1 cellular context compared by ENCODE assay signal in the genomic region with DNA sequence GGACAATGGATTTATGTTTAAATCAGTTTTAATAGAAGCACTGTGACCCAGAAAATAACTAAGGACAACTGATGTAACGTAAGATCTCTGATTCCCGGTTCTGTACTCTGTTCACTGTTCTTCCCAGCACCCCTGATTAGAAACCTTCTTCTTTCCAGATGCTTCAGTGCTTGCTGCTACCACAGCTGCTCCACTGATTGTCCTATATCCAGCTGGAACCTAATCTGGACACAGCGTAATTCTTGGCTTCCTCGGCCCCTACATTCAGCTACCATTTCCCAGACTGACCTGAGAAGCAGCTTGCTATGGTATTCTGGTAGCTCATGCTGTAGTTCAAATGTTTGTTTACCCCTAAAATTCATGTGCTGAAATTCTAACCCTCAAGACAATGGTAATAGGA.
TF ChIP-seq lines count a peak whose summit lies in the region.

No MANE protein-coding gene starts in this region.

TF ChIP-seq in GM23338, 12 proteins besides CTCF, POLR2A, EP300 and RAD21 (continued from another document):
- TF ChIP-seq, protein P1, sequence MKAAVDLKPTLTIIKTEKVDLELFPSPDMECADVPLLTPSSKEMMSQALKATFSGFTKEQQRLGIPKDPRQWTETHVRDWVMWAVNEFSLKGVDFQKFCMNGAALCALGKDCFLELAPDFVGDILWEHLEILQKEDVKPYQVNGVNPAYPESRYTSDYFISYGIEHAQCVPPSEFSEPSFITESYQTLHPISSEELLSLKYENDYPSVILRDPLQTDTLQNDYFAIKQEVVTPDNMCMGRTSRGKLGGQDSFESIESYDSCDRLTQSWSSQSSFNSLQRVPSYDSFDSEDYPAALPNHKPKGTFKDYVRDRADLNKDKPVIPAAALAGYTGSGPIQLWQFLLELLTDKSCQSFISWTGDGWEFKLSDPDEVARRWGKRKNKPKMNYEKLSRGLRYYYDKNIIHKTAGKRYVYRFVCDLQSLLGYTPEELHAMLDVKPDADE (IDR thresholded peaks at IDR 0.05): no peak
TF ChIP-seq in GM23338: peak in this region for 0.
